22 cellular contexts compared by ENCODE assay signal in genomic region chr5:113063927-113064326, GRCh38.
DNase-seq lines count a peak whose midpoint lies in the region; ATAC-seq, FAIRE-seq and TF ChIP-seq lines count a peak whose summit lies in the region.
"Had no signal": no experiment of that assay in that cellular context is flagged by ENCODE, and none has a peak within 500 bp of the region (broad histone marks: within the 10 kb centered on the region; RNA-seq: fewer than 3 reads in every experiment).

No MANE protein-coding gene starts in this region.

- H3K27ac Mint-ChIP-seq in WTC11 (0 out of 2 replicates have a peak overlapping the region, but pooled peaks have one; percentile 24), Caco-2 (ENCODE audit: unreplicated experiment) (no peak overlapping the region)
- H3K27ac Mint-ChIP-seq in naive thymus-derived CD8-positive, alpha-beta T cell = peak overlapping the region in 6 of 10 donors; percentile 29 to 90 (median 76)

- TF ChIP-seq POLR2A in GM12892 (IDR thresholded peaks at IDR 0.05; ENCODE audit: low read depth, low read length) = no peak

- H3K36me3 Mint-ChIP-seq in WTC11 (peaks cover 34% of the 10 kb centered on the region), Caco-2 (ENCODE audit: insufficient read depth, unreplicated experiment) (no peaks in the 10 kb centered on the region)
- peaks cover 0 to 5% (median 3%) of the 10 kb centered on the region in 3 donors for H3K36me3 Mint-ChIP-seq in naive thymus-derived CD8-positive, alpha-beta T cell

- CTCF ChIA-PET in WTC11 (lab: Charles Lee) = interaction anchor here (1.8 kb wide), 1 partner anchor 25 kb away, joined by 3 read pairs; no protein-coding TSS in a partner anchor
- CTCF ChIA-PET in Caco-2 (lab: Charles Lee) = interaction anchor here (0.6 kb wide), 1 partner anchor 244 kb away, joined by 3 read pairs; no protein-coding TSS in a partner anchor

- no peak for FAIRE-seq in GM12892 (lab: Jason Lieb, UNC)
- FAIRE-seq: GM12878, GM19239 had no signal

- H3K4me1 Mint-ChIP-seq in WTC11 (peaks cover 15% of the 10 kb centered on the region), Caco-2 (ENCODE audit: low read depth, unreplicated experiment) (no peaks in the 10 kb centered on the region)
- H3K4me1 Mint-ChIP-seq in naive thymus-derived CD8-positive, alpha-beta T cell = peaks cover 60 to 78% (median 63%) of the 10 kb centered on the region in 4 donors

- H3K4me3 ChIP-seq in left ventricle myocardium inferior (no peak overlapping the region), upper lobe of right lung (no peak overlapping the region), Caco-2 (ENCODE audit: low read depth, low read length) (no peak overlapping the region)
- H3K4me3 ChIP-seq: GM12878, GM23248, K562, SJSA1 had no signal

- H3K9me3 Mint-ChIP-seq in WTC11 (no peaks in the 10 kb centered on the region), Caco-2 (ENCODE audit: unreplicated experiment) (no peaks in the 10 kb centered on the region)
- no peaks in the 10 kb centered on the region for H3K9me3 Mint-ChIP-seq in naive thymus-derived CD8-positive, alpha-beta T cell

- H3K27me3 Mint-ChIP-seq in WTC11 (ENCODE audit: low read depth) (no peaks in the 10 kb centered on the region; the same call in 1 of the 2 replicates), Caco-2 (ENCODE audit: insufficient read depth, unreplicated experiment) (peaks cover 24% of the 10 kb centered on the region)
- H3K27me3 Mint-ChIP-seq in naive thymus-derived CD8-positive, alpha-beta T cell = no peaks in the 10 kb centered on the region
- H3K27me3 Mint-ChIP-seq: CD4-positive, CD25-positive, alpha-beta regulatory T cell had no signal

- POLR2A ChIA-PET in WTC11 (lab: Charles Lee) (no interaction called here), Caco-2 (lab: Charles Lee) (no interaction called here)
- POLR2A ChIA-PET in naive thymus-derived CD8-positive, alpha-beta T cell (lab: Charles Lee) = interaction anchor here (1.8 kb wide), 1 partner anchor 10 kb away, joined by 9 read pairs; no protein-coding TSS in a partner anchor

- H3K36me3 ChIP-seq in left ventricle myocardium inferior = peaks cover 65% of the 10 kb centered on the region
- H3K36me3 ChIP-seq in upper lobe of right lung = peaks cover 5% of the 10 kb centered on the region
- no peaks in the 10 kb centered on the region for H3K36me3 ChIP-seq in Caco-2 (ENCODE audit: control insufficient read depth, insufficient read depth, low read length)

- intact Hi-C loops in Right ventricle myocardium inferior (cut with DNase I) (no loop called here), left ventricle myocardium inferior (cut with micrococcal nuclease) (no loop called here), upper lobe of right lung (cut with DNase I) (no loop called here), Caco-2 (cut with micrococcal nuclease; ENCODE audit: unreplicated experiment) (no loop called here)

- TF ChIP-seq CTCF in left ventricle myocardium inferior (IDR thresholded peaks at IDR 0.05; ENCODE audit: borderline replicate concordance) (no peak), WTC11 (IDR thresholded peaks at IDR 0.05) (no peak), upper lobe of right lung (IDR thresholded peaks at IDR 0.05) (no peak), Caco-2 (IDR thresholded peaks at IDR 0.05; ENCODE audit: insufficient read depth in 1 of 2, low read depth in 1 of 2, low read length in 1 of 2, severe bottlenecking in 1 of 2, unreplicated experiment in 1 of 2) (no peak)

- H3K4me1 ChIP-seq in left ventricle myocardium inferior (peaks cover 42% of the 10 kb centered on the region), upper lobe of right lung (no peaks in the 10 kb centered on the region), Caco-2 (no peaks in the 10 kb centered on the region)

- no TSS peak for BruUV-seq in Caco-2 (replicated peaks; lab: Mats Ljungman, UMichigan)

- no peaks in the 10 kb centered on the region for H3K9me3 ChIP-seq in left ventricle myocardium inferior (replicated peaks)
- H3K9me3 ChIP-seq in upper lobe of right lung = no peaks in the 10 kb centered on the region
- no peaks in the 10 kb centered on the region for H3K9me3 ChIP-seq in Caco-2
- H3K9me3 ChIP-seq: SJSA1 had no signal

- ATAC-seq in Right ventricle myocardium inferior (peak; percentile 32), WTC11 (no peak), upper lobe of right lung (no peak), HG03025 (IDR thresholded peaks at IDR 0.05; ENCODE audit: low FRiP score, unreplicated experiment) (no peak)
- ATAC-seq in naive thymus-derived CD8-positive, alpha-beta T cell = no peak
- ATAC-seq: GM12878, K562, PC-3 had no signal

- DNase-seq in Right ventricle myocardium inferior (ENCODE audit: missing footprints) = no peak
- no peak for DNase-seq in left ventricle myocardium inferior
- DNase-seq in WTC11 (ENCODE audit: low spot score) = no peak
- no peak for DNase-seq in naive thymus-derived CD8-positive, alpha-beta T cell
- DNase-seq in upper lobe of right lung = no peak
- DNase-seq in Caco-2 = no peak
- no peak for DNase-seq in GM12892 (ENCODE audit: insufficient read length)
- DNase-seq: 8988T; CD4-positive, CD25-positive, alpha-beta regulatory T cell; EL; GM23248; NCI-H1105 treated with DMSO at 0.1 percent for 48 hours; NCI-H1694 treated with DMSO at 0.1 percent for 48 hours; NCI-H226; NCI-H524; PC-3 had no signal

- no peaks in the 10 kb centered on the region for H3K27me3 ChIP-seq in left ventricle myocardium inferior (ENCODE audit: low read depth)
- no peaks in the 10 kb centered on the region for H3K27me3 ChIP-seq in upper lobe of right lung
- H3K27me3 ChIP-seq in Caco-2 (replicated peaks; ENCODE audit: control insufficient read depth, insufficient read depth, low read length) = no peaks in the 10 kb centered on the region
- H3K27me3 ChIP-seq: SJSA1 had no signal

- H3K4me3 Mint-ChIP-seq in WTC11 (no peak overlapping the region), Caco-2 (ENCODE audit: unreplicated experiment) (no peak overlapping the region)
- peak overlapping the region in 2 of 10 donors; percentile 67 to 76 for H3K4me3 Mint-ChIP-seq in naive thymus-derived CD8-positive, alpha-beta T cell
- H3K4me3 Mint-ChIP-seq: CD4-positive, CD25-positive, alpha-beta regulatory T cell had no signal

- H3K27ac ChIP-seq in left ventricle myocardium inferior (replicated peaks) (no peak overlapping the region), upper lobe of right lung (no peak overlapping the region)
- H3K27ac ChIP-seq: GM23248, RWPE1, SJSA1 had no signal

TF ChIP-seq in WTC11, 78 proteins besides CTCF, POLR2A, EP300 and RAD21 (continues in another document):
- no peak for TF ChIP-seq JUN (CRISPR knock-in tag; IDR thresholded peaks at IDR 0.05)
- no peak for TF ChIP-seq ATF2 (CRISPR knock-in tag; IDR thresholded peaks at IDR 0.05; ENCODE audit: borderline replicate concordance, low read depth)
- no peak for TF ChIP-seq SP1 (CRISPR knock-in tag; conservative IDR thresholded peaks at IDR 0.05)
- TF ChIP-seq E2F4 (CRISPR knock-in tag; IDR thresholded peaks at IDR 0.05; ENCODE audit: borderline replicate concordance, low read depth) = no peak
- no peak for TF ChIP-seq SMAD3 (CRISPR knock-in tag; IDR thresholded peaks at IDR 0.05; ENCODE audit: borderline replicate concordance)
- TF ChIP-seq OVOL2 (CRISPR knock-in tag; IDR thresholded peaks at IDR 0.05; ENCODE audit: borderline replicate concordance) = no peak
- TF ChIP-seq ETV6 (CRISPR knock-in tag; IDR thresholded peaks at IDR 0.05) = no peak
- TF ChIP-seq E2F1 (CRISPR knock-in tag; IDR thresholded peaks at IDR 0.05) = no peak
- TF ChIP-seq ATF6 (CRISPR knock-in tag; IDR thresholded peaks at IDR 0.05) = no peak
- no peak for TF ChIP-seq KAT7 (CRISPR knock-in tag; IDR thresholded peaks at IDR 0.05; ENCODE audit: borderline replicate concordance)
